Comparison of ENCODE assay signal across 12 cellular contexts in the genomic region with DNA sequence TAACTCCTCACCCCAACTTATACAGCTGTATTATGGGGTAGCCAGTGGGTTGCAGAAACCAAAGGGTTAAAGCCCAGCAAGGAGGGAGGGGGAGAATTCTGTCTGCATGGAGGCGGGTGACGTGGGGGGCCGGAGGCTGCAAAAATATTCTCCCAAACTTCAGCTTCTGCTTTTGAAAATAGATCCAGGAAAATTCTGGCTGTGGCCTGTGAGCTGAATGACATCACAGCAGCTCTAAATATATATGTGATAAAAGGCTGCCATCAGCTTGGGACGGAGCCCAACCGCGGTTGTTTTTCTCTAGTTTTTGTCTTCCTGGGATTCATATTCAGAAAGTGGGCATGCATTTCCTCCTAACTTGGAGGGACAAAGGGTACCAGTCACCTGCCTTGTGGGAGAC. TPM values are rescaled to one million over a fixed set of nuclear protein-coding genes. Genes with fewer than 3 reads are reported as not detected.
"Had no signal": no experiment of that assay in that cellular context is flagged by ENCODE, and none has a peak within 500 bp of the region (broad histone marks: within the 10 kb centered on the region; RNA-seq: fewer than 3 reads in every experiment).

No MANE protein-coding gene starts in this region.

- H3K27ac Mint-ChIP-seq: activated CD4-positive, alpha-beta T cell treated with anti-CD3 and anti-CD28 coated beads, Interleukin-2, amount 10 ng/mL, durations not matched to agents 7 days and 5 days; activated naive CD4-positive, alpha-beta T cell treated with anti-CD3 and anti-CD28 coated beads for 36 hours; activated T-helper 2 cell treated with anti-CD3 and anti-CD28 coated beads, Interferon-gamma antibody, Interleukin-2, Interleukin-4, amounts not matched to agents 10 μg/mL and 5 μg/mL and 100 μg/mL, durations not matched to agents 14 hours and 24 hours and 36 hours; dendritic cell treated with granulocyte-macrophage colony-stimulating factor and Interleukin-4, amounts not matched to agents 40 ng/mL and 50 ng/mL, for 4 days; memory B cell; nephron progenitor cell; stimulated activated naive B cell treated with anti-CD40 and anti-IgM and Interleukin-4, amounts not matched to agents 10 μg/mL and 1 μg/mL and 100 μg/mL, for 72 hours had no signal

- H3K27me3 Mint-ChIP-seq: activated CD4-positive, alpha-beta T cell treated with anti-CD3 and anti-CD28 coated beads, Interleukin-2, amount 10 ng/mL, durations not matched to agents 7 days and 5 days; dendritic cell treated with granulocyte-macrophage colony-stimulating factor and Interleukin-4, amounts not matched to agents 40 ng/mL and 50 ng/mL, for 4 days; memory B cell; stimulated activated naive B cell treated with anti-CD40 and anti-IgM and Interleukin-4, amounts not matched to agents 10 μg/mL and 1 μg/mL and 100 μg/mL, for 72 hours had no signal

- DNase-seq: activated CD4-positive, alpha-beta T cell treated with anti-CD3 and anti-CD28 coated beads, Interleukin-2, amount 10 ng/mL, durations not matched to agents 7 days and 5 days; activated naive CD4-positive, alpha-beta T cell treated with anti-CD3 and anti-CD28 coated beads for 36 hours; central memory CD4-positive, alpha-beta T cell; nephron progenitor cell; stimulated activated CD4-positive, alpha-beta T cell treated with anti-CD3 and anti-CD28 coated beads, Interleukin-12 subunit alpha, Interleukin-12 subunit beta, amount 100 ng/mL, for 4 hours; stimulated activated naive B cell treated with anti-CD40 and anti-IgM and Interleukin-4, amounts not matched to agents 10 μg/mL and 1 μg/mL and 100 μg/mL, for 72 hours; trophoblast cell had no signal

- H3K4me3 Mint-ChIP-seq: activated CD4-positive, alpha-beta T cell treated with anti-CD3 and anti-CD28 coated beads, Interleukin-2, amount 10 ng/mL, durations not matched to agents 7 days and 5 days; activated naive CD4-positive, alpha-beta T cell treated with anti-CD3 and anti-CD28 coated beads for 36 hours; dendritic cell treated with granulocyte-macrophage colony-stimulating factor and Interleukin-4, amounts not matched to agents 40 ng/mL and 50 ng/mL, for 4 days; memory B cell; nephron progenitor cell; stimulated activated naive B cell treated with anti-CD40 and anti-IgM and Interleukin-4, amounts not matched to agents 10 μg/mL and 1 μg/mL and 100 μg/mL, for 72 hours had no signal

- H3K9me3 Mint-ChIP-seq: activated CD4-positive, alpha-beta T cell treated with anti-CD3 and anti-CD28 coated beads, Interleukin-2, amount 10 ng/mL, durations not matched to agents 7 days and 5 days; activated naive CD4-positive, alpha-beta T cell treated with anti-CD3 and anti-CD28 coated beads for 36 hours; activated T-helper 2 cell treated with anti-CD3 and anti-CD28 coated beads, Interferon-gamma antibody, Interleukin-2, Interleukin-4, amounts not matched to agents 10 μg/mL and 5 μg/mL and 100 μg/mL, durations not matched to agents 14 hours and 24 hours and 36 hours; dendritic cell treated with granulocyte-macrophage colony-stimulating factor and Interleukin-4, amounts not matched to agents 40 ng/mL and 50 ng/mL, for 4 days; memory B cell; nephron progenitor cell; stimulated activated naive B cell treated with anti-CD40 and anti-IgM and Interleukin-4, amounts not matched to agents 10 μg/mL and 1 μg/mL and 100 μg/mL, for 72 hours had no signal

- H3K4me1 Mint-ChIP-seq: activated CD4-positive, alpha-beta T cell treated with anti-CD3 and anti-CD28 coated beads, Interleukin-2, amount 10 ng/mL, durations not matched to agents 7 days and 5 days; memory B cell; stimulated activated naive B cell treated with anti-CD40 and anti-IgM and Interleukin-4, amounts not matched to agents 10 μg/mL and 1 μg/mL and 100 μg/mL, for 72 hours had no signal

- ATAC-seq: left lobe of liver; stimulated activated naive B cell treated with anti-CD40 and anti-IgM and Interleukin-4, amounts not matched to agents 10 μg/mL and 1 μg/mL and 100 μg/mL, for 72 hours had no signal

- H3K27ac ChIP-seq: epithelial cell of prostate had no signal

RNA-seq across cellular contexts. Expression of gene DOCK3, which starts 30.2 kb away (rescaled TPM):
- total RNA-seq: left lobe of liver had no signal
